In the genomic region with DNA sequence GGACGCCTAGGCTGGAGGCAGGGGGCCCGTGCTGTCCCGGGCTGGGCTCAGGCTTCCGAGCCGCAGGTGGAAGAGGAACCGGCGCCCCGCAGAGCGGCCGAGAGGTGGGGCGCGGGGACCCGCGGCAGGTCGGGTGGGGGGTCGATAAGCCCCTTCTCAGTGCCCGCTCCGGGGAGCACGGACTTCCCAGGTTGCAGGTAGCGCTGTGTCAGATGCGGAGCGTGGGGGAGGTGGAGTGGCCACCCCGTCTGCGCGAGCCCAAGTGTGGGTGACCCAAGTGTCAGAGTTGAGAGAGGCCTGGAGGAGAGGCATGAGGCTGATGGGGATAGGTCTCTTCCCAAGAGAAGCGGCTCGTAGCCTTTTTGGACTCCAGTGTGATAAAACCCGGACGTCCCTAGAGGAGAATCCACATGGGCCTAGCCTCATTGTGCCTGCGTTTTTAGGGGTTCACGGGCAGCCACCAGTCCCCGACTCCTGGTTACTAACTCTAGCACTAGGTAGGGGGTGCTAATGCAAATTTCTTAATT, we compare ENCODE assay signal across 8 cellular contexts. TPM values are rescaled to one million over a fixed set of nuclear protein-coding genes. Genes with fewer than 3 reads are reported as not detected.
DNase-seq lines count a peak whose midpoint lies in the region; ATAC-seq and TF ChIP-seq lines count a peak whose summit lies in the region.

No MANE protein-coding gene starts in this region.

- H2AK5ac ChIP-seq in mesendoderm (ENCODE audit: low read length): no peak overlapping the region

- H3K27ac ChIP-seq in RWPE2 (ENCODE audit: poor library complexity, severe bottlenecking): no peak overlapping the region
- H3K27ac ChIP-seq in colonic mucosa: peak overlapping the region; percentile 92
- H3K27ac ChIP-seq in mesendoderm (ENCODE audit: low read depth, low read length): no peak overlapping the region
- peak overlapping the region; percentile 84 to 87 for H3K27ac ChIP-seq in tibial artery

- peak overlapping the region; percentile 56 for H3K56ac ChIP-seq in mesendoderm (ENCODE audit: low read length)

- H3K27me3 ChIP-seq in RWPE2 (ENCODE audit: insufficient read depth, poor library complexity, severe bottlenecking) (no peaks in the 10 kb centered on the region), colonic mucosa (no peaks in the 10 kb centered on the region), mesendoderm (ENCODE audit: insufficient read depth, low read length, poor library complexity) (no peaks in the 10 kb centered on the region), tibial artery (no peaks in the 10 kb centered on the region)

- TF ChIP-seq CTCF in RWPE2 (IDR thresholded peaks at IDR 0.05; ENCODE audit: poor library complexity, severe bottlenecking) (no peak), colonic mucosa (IDR thresholded peaks at IDR 0.05) (no peak), tibial artery (IDR thresholded peaks at IDR 0.05) (no peak)

- no peaks in the 10 kb centered on the region for H3K79me2 ChIP-seq in mesendoderm (ENCODE audit: control insufficient read depth, insufficient read depth, low read length)

- intact Hi-C loops in colonic mucosa (cut with DNase I): loop anchor here (10.0 kb wide), 1 partner anchor 131 kb away; no protein-coding TSS in a partner anchor
- intact Hi-C loops in tibial artery (cut with DNase I; ENCODE audit: low total_unique reads): loop anchor here (10.0 kb wide), 2 partner anchors 131 to 169 kb away; no protein-coding TSS in a partner anchor

- ATAC-seq in GM18519 (IDR thresholded peaks at IDR 0.05; ENCODE audit: low FRiP score, unreplicated experiment): peak; percentile 2
- peak; percentile 8 for ATAC-seq in HG02798 (IDR thresholded peaks at IDR 0.05; ENCODE audit: poor library complexity, unreplicated experiment)
- ATAC-seq in RWPE2 (ENCODE audit: low read depth): no peak

- H3K4me1 ChIP-seq in RWPE2 (ENCODE audit: insufficient read depth, poor library complexity, severe bottlenecking): peaks cover 13% of the 10 kb centered on the region
- H3K4me1 ChIP-seq in colonic mucosa: no peaks in the 10 kb centered on the region
- H3K4me1 ChIP-seq in mesendoderm (ENCODE audit: control insufficient read depth, low read depth, low read length): no peaks in the 10 kb centered on the region
- peaks cover 4 to 54% (median 46%) of the 10 kb centered on the region in 4 donors for H3K4me1 ChIP-seq in tibial artery

- H4K8ac ChIP-seq in mesendoderm (ENCODE audit: low read depth, low read length): no peak overlapping the region

- H3K9me3 ChIP-seq in RWPE2 (ENCODE audit: severe bottlenecking) (no peaks in the 10 kb centered on the region), colonic mucosa (no peaks in the 10 kb centered on the region), tibial artery (peaks cover 0 to 3% (median 2%) of the 10 kb centered on the region in 3 donors)

- H2BK120ac ChIP-seq in mesendoderm (ENCODE audit: low read depth, low read length): no peak overlapping the region

- H3K36me3 ChIP-seq in RWPE2 (ENCODE audit: low read depth): no peaks in the 10 kb centered on the region
- H3K36me3 ChIP-seq in colonic mucosa: no peaks in the 10 kb centered on the region
- H3K36me3 ChIP-seq in mesendoderm (ENCODE audit: control insufficient read depth, insufficient read depth, low read length): no peaks in the 10 kb centered on the region
- no peaks in the 10 kb centered on the region for H3K36me3 ChIP-seq in tibial artery

- peak overlapping the region; percentile 27 for H3K4me2 ChIP-seq in mesendoderm (ENCODE audit: low read length)

- no peak overlapping the region for H2BK15ac ChIP-seq in mesendoderm (replicated peaks; ENCODE audit: low read depth)

- H3K4me3 ChIP-seq in RWPE2 (ENCODE audit: severe bottlenecking) (peak overlapping the region; percentile 55), colonic mucosa (peak overlapping the region; percentile 94), mesendoderm (ENCODE audit: low read length) (peak overlapping the region; percentile 22), tibial artery (peak overlapping the region; percentile 65 to 84)

- no peak overlapping the region for H3K23ac ChIP-seq in mesendoderm (ENCODE audit: low read length)

- H3K4ac ChIP-seq in mesendoderm (ENCODE audit: low read depth, low read length): no peak overlapping the region

- peak overlapping the region; percentile 78 to 89 for H3K9ac ChIP-seq in colonic mucosa (ENCODE audit: low read depth in 2 of 2, low read length in 2 of 2)
- peak overlapping the region; percentile 40 for H3K9ac ChIP-seq in mesendoderm (ENCODE audit: low read length)

- peak overlapping the region; percentile 9 for H3K18ac ChIP-seq in mesendoderm (ENCODE audit: low read length)

- H2BK5ac ChIP-seq in mesendoderm (ENCODE audit: low read length): no peak overlapping the region

- WGBS in mesendoderm (ENCODE audit: extremely low coverage, insufficient coverage, low lambda C conversion rate): no CpG with 5 or more reads among the region's 32 CpGs

- no peaks in the 10 kb centered on the region for H3K79me1 ChIP-seq in mesendoderm (ENCODE audit: low read length)

- DNase-seq in RWPE2 (ENCODE audit: low spot score) (no peak), colonic mucosa (peak; percentile 39), mesendoderm (no peak), tibial artery (peak; percentile 38 to 75), iPS-NIHi7 (ENCODE audit: extremely low spot score) (no peak), HK-2 (ENCODE audit: unreplicated experiment) (no peak)

- H4K5ac ChIP-seq in mesendoderm (ENCODE audit: low read length): no peak overlapping the region

RNA-seq across cellular contexts. Expression of gene EEPD1, which starts 0.6 kb away (rescaled TPM):
- 10 to 100 TPM in 1 of 2 donors, 1 to 10 TPM in 1; 8.2 to 10.0 TPM for total RNA-seq in colonic mucosa
- 3.6 TPM for polyA plus RNA-seq in mesendoderm (2013, experiment 1 of 2)
- polyA plus RNA-seq in mesendoderm (2013, experiment 2 of 2): 4.5 TPM

Comparison
In these comparisons a context has a peak if more than half of its experiments do, and no peak if none do; other contexts are left out.
1. DNase-seq: peak in colonic mucosa (single experiment) and tibial artery (2 of 2); none in RWPE2 (single experiment), mesendoderm (single experiment), iPS-NIHi7 (single experiment) and HK-2 (single experiment).
2. H3K27ac ChIP-seq: peak in colonic mucosa (single experiment) and tibial artery (2 of 2); none in RWPE2 (single experiment) and mesendoderm (single experiment).
3. H3K4me3 ChIP-seq: peak in every context shown above with its lines; median percentile 94 in colonic mucosa; 74 in tibial artery; 55 in RWPE2; 22 in mesendoderm.